ENCODE assay signal across 1 cellular context in genomic region chr2:67503066-67503795, GRCh38.
TF ChIP-seq lines count a peak whose summit lies in the region.

No MANE protein-coding gene starts in this region.

TF ChIP-seq in GM23338, 12 proteins besides CTCF, POLR2A, EP300 and RAD21 (continued from another document):
- TF ChIP-seq ETS1 (IDR thresholded peaks at IDR 0.05) = no peak
- no peak for TF ChIP-seq ZNF114 (CRISPR knock-in tag; IDR thresholded peaks at IDR 0.05)
- no peak for TF ChIP-seq NANOG (IDR thresholded peaks at IDR 0.05; ENCODE audit: borderline replicate concordance)
- TF ChIP-seq ZNF331 (CRISPR knock-in tag; IDR thresholded peaks at IDR 0.05; ENCODE audit: low read depth) = no peak
- TF ChIP-seq POLR2AphosphoS5 (IDR thresholded peaks at IDR 0.05; ENCODE audit: low read depth) = no peak
- TF ChIP-seq JUNB (IDR thresholded peaks at IDR 0.05; ENCODE audit: unreplicated experiment) = no peak
